In genomic region chr12:47776471-47777143, GRCh38 we compare ENCODE assay signal across 10 cellular contexts. TPM values are rescaled to one million over a fixed set of nuclear protein-coding genes. Genes with fewer than 3 reads are reported as not detected.
A peak's percentile ranks its signal among the peaks of the same experiment; 100 is the strongest.
DNase-seq lines count a peak whose midpoint lies in the region; ATAC-seq, FAIRE-seq and TF ChIP-seq lines count a peak whose summit lies in the region.
"Had no signal": no experiment of that assay in that cellular context is flagged by ENCODE, and none has a peak within 500 bp of the region (broad histone marks: within the 10 kb centered on the region; RNA-seq: fewer than 3 reads in every experiment).

No MANE protein-coding gene starts in this region.

- H3K27me3 Mint-ChIP-seq in central memory CD8-positive, alpha-beta T cell: no peaks in the 10 kb centered on the region
- peaks cover 15% of the 10 kb centered on the region for H3K27me3 Mint-ChIP-seq in neural crest cell (ENCODE audit: low read depth)

- peak overlapping the region; percentile 51 for H3K27ac Mint-ChIP-seq in central memory CD8-positive, alpha-beta T cell (ENCODE audit: low read depth)
- H3K27ac Mint-ChIP-seq in neural crest cell (ENCODE audit: unreplicated experiment): peak overlapping the region; percentile 78

- H3K4me3 Mint-ChIP-seq in central memory CD8-positive, alpha-beta T cell: peak overlapping the region; percentile 45
- H3K4me3 Mint-ChIP-seq in neural crest cell: peak overlapping the region; percentile 93

- H3K4me3 ChIP-seq in right cardiac atrium (ENCODE audit: low read length): no peak overlapping the region
- H3K4me3 ChIP-seq in aorta (ENCODE audit: low read length in 2 of 2): no peak overlapping the region

- peaks cover 5% of the 10 kb centered on the region for H3K36me3 Mint-ChIP-seq in central memory CD8-positive, alpha-beta T cell (ENCODE audit: insufficient read depth)
- no peaks in the 10 kb centered on the region for H3K36me3 Mint-ChIP-seq in neural crest cell (ENCODE audit: low read depth)

- 64% methylated on average over 5 of the region's 5 CpGs for WGBS in right cardiac atrium
- WGBS in aorta, 2 donors: 61 to 64% methylated on average over 5 of the region's 5 CpGs

- no peaks in the 10 kb centered on the region for H3K9me3 Mint-ChIP-seq in central memory CD8-positive, alpha-beta T cell
- H3K9me3 Mint-ChIP-seq in neural crest cell: no peaks in the 10 kb centered on the region

- FAIRE-seq in GM19239 (lab: Jason Lieb, UNC): no peak

- H3K27ac ChIP-seq in right cardiac atrium (ENCODE audit: low read length) (peak overlapping the region; percentile 50), aorta (ENCODE audit: low read depth in 1 of 2, low read length in 2 of 2) (peak overlapping the region in 1 of 2 donors; percentile 46)

- H3K4me1 ChIP-seq in right cardiac atrium (ENCODE audit: control insufficient read depth, insufficient read depth, low read length) (peaks cover 29% of the 10 kb centered on the region), aorta (ENCODE audit: control insufficient read depth in 1 of 2, insufficient read depth in 2 of 2, low read length in 2 of 2) (peaks cover 0 to 5% of the 10 kb centered on the region in 2 donors)

- peaks cover 22% of the 10 kb centered on the region for H3K4me1 Mint-ChIP-seq in central memory CD8-positive, alpha-beta T cell
- peaks cover 51% of the 10 kb centered on the region for H3K4me1 Mint-ChIP-seq in neural crest cell

- peak in 2 of 3 donors; percentile 32 to 66 for DNase-seq in right cardiac atrium
- DNase-seq in left cardiac atrium: no peak
- DNase-seq in central memory CD8-positive, alpha-beta T cell (ENCODE audit: low spot score in 2 of 2): no peak
- no peak for DNase-seq in neural crest cell (ENCODE audit: low read depth, low spot score)
- DNase-seq in aorta: no peak
- no peak for DNase-seq in DMS79 (lab: John Stamatoyannopoulos, UW)
- no peak for DNase-seq in activated CD4-positive, CD25-positive, alpha-beta regulatory T cell treated with anti-CD3 and anti-CD28 coated beads, Interleukin-2, amount 50 U/mL, for 72 hours
- no peak for DNase-seq in GM19239 (ENCODE audit: insufficient read length, low spot score)
- DNase-seq: NK-92 treated with Interleukin-12 subunit alpha and Interleukin-12 subunit beta, amount 100 ng/mL, for 24 hours had no signal

- no peak for TF ChIP-seq CTCF in neural crest cell (conservative IDR thresholded peaks at IDR 0.05)

- H3K27me3 ChIP-seq in right cardiac atrium (ENCODE audit: control insufficient read depth, insufficient read depth) (no peaks in the 10 kb centered on the region), aorta (ENCODE audit: control insufficient read depth in 1 of 2, insufficient read depth in 2 of 2, low read length in 1 of 2) (no peaks in the 10 kb centered on the region)

- H3K9me3 ChIP-seq in right cardiac atrium (ENCODE audit: control insufficient read depth, low read length) (no peaks in the 10 kb centered on the region), aorta (ENCODE audit: control insufficient read depth, low read length) (no peaks in the 10 kb centered on the region)

- intact Hi-C loops in right cardiac atrium (cut with DNase I) (loop anchor here in 2 of 4 donors (5.0 kb wide), 1 partner anchor 61 kb away; no protein-coding TSS in a partner anchor), left cardiac atrium (cut with DNase I) (loop anchor here in 1 of 2 donors (5.0 kb wide), 1 partner anchor 61 kb away; no protein-coding TSS in a partner anchor), aorta (cut with DNase I) (loop anchor here in 1 of 2 donors (5.0 kb wide), 1 partner anchor 61 kb away; no protein-coding TSS in a partner anchor)

- no peaks in the 10 kb centered on the region for H3K36me3 ChIP-seq in aorta (ENCODE audit: control insufficient read depth in 1 of 2, insufficient read depth in 2 of 2, low read length in 1 of 2)

- ATAC-seq in right cardiac atrium (no peak), left cardiac atrium (no peak), aorta (ENCODE audit: low FRiP score) (no peak)
- no peak for ATAC-seq in central memory CD8-positive, alpha-beta T cell (replicated peaks; ENCODE audit: extremely low read depth, poor library complexity, severe bottlenecking)
- ATAC-seq: esophagus mucosa had no signal

RNA-seq across cellular contexts. Expression of gene SLC48A1, which starts 3.6 kb away (rescaled TPM):
- 10 to 100 TPM; 26.5 to 30.1 (median 27.6) TPM for total RNA-seq in right cardiac atrium
- 22.0 TPM for polyA plus RNA-seq in right cardiac atrium
- 10 to 100 TPM; 22.1 to 28.9 TPM for total RNA-seq in left cardiac atrium
- 11.6 and 13.0 TPM in 2 replicates for total RNA-seq in neural crest cell
- total RNA-seq in aorta: 10 to 100 TPM; 35.7 to 51.3 TPM
- 10 to 100 TPM; 19.7 to 33.6 TPM for polyA plus RNA-seq in aorta

RNA-seq across cellular contexts. Expression of gene RAPGEF3, which starts 17.9 kb away (rescaled TPM):
- 10 to 100 TPM; 14.1 to 28.7 (median 23.3) TPM for total RNA-seq in right cardiac atrium
- polyA plus RNA-seq in right cardiac atrium: 44.9 TPM
- total RNA-seq in left cardiac atrium: 10 to 100 TPM; 27.3 to 35.9 TPM
- 0.89 and 1.4 TPM in 2 replicates for total RNA-seq in neural crest cell
- total RNA-seq in aorta: 100 to 1,000 TPM in 1 of 2 donors, 10 to 100 TPM in 1; 39.2 to 139 TPM
- 100 to 1,000 TPM in 1 of 2 donors, 1 to 10 TPM in 1; 3.1 to 149 TPM for polyA plus RNA-seq in aorta

RNA-seq across cellular contexts. Expression of gene HDAC7, which starts 43.1 kb away (rescaled TPM):
- total RNA-seq in right cardiac atrium: 10 to 100 TPM; 46.5 to 60.1 (median 51.1) TPM
- 38.0 TPM for polyA plus RNA-seq in right cardiac atrium
- 10 to 100 TPM; 41.6 to 58.0 TPM for total RNA-seq in left cardiac atrium
- 76.0 and 76.6 TPM in 2 replicates for total RNA-seq in neural crest cell
- total RNA-seq in aorta: 100 to 1,000 TPM; 144 to 192 TPM
- polyA plus RNA-seq in aorta: 10 to 100 TPM; 17.0 to 93.4 TPM

RNA-seq across cellular contexts. Expression of gene ENDOU, which starts 51.3 kb away (rescaled TPM):
- total RNA-seq in right cardiac atrium (under 1 TPM; 0.28 to 0.86 (median 0.51) TPM), left cardiac atrium (under 1 TPM; 0.62 to 0.68 TPM), neural crest cell (not detected in 2 replicates), aorta (1 to 10 TPM in 1 of 2 donors, under 1 TPM in 1; 0.29 to 1.7 TPM)
- polyA plus RNA-seq in right cardiac atrium (0.45 TPM), aorta (under 1 TPM in 1 of 2 donors, not detected in 1; 0.74 TPM)

Comparison
In these comparisons a context has a peak if more than half of its experiments do, and no peak if none do; other contexts are left out.
1. DNase-seq: peak in right cardiac atrium (2 of 3); none in left cardiac atrium (single experiment), central memory CD8-positive, alpha-beta T cell (0 of 2), neural crest cell (single experiment), aorta (0 of 2), DMS79 (single experiment), activated CD4-positive, CD25-positive, alpha-beta regulatory T cell treated with anti-CD3 and anti-CD28 coated beads, Interleukin-2, amount 50 U/mL, for 72 hours (single experiment) and GM19239 (single experiment).